Comparison of ENCODE assay signal across 8 cellular contexts in genomic region chr18:6521804-6522418, GRCh38.
DNase-seq lines count a peak whose midpoint lies in the region; ATAC-seq, FAIRE-seq and TF ChIP-seq lines count a peak whose summit lies in the region.

No MANE protein-coding gene starts in this region.

- no peak overlapping the region for H3K4me2 ChIP-seq in A549

- no peaks in the 10 kb centered on the region for H3K9me3 ChIP-seq in A549

- POLR2A ChIA-PET in A549 (lab: Yijun Ruan, JAX): no interaction called here

- H3K4me1 ChIP-seq in A549: no peaks in the 10 kb centered on the region

- ATAC-seq in A549: no peak
- ATAC-seq in HG03039 (IDR thresholded peaks at IDR 0.05; ENCODE audit: unreplicated experiment): peak; percentile 64
- no peak for ATAC-seq in stimulated activated naive CD8-positive, alpha-beta T cell treated with anti-CD3 and anti-CD28 coated beads, Interleukin-15, Interleukin-2, amounts not matched to agents 100 U/mL and 50 U/mL, for 24 hours
- ATAC-seq in HG02884 (IDR thresholded peaks at IDR 0.05; ENCODE audit: unreplicated experiment): no peak

- DNase-seq in A549 (ENCODE audit: low read depth in 1 of 2, low spot score in 1 of 2): peak in 1 of 2 experiments; percentile 17
- DNase-seq in Daoy (ENCODE audit: low read depth): peak; percentile 24
- DNase-seq in RKO (ENCODE audit: low spot score): peak; percentile 20
- DNase-seq in fibroblast of pulmonary artery (ENCODE audit: low read depth): peak; percentile 66
- peak; percentile 25 for DNase-seq in stimulated activated naive CD8-positive, alpha-beta T cell treated with anti-CD3 and anti-CD28 coated beads, Interleukin-15, Interleukin-2, amounts not matched to agents 100 U/mL and 50 U/mL, for 24 hours
- no peak for DNase-seq in inferior parietal cortex (ENCODE audit: extremely low spot score)

- no peak overlapping the region for H3K27ac ChIP-seq in A549

- 0% methylated on average over 1 of the region's 1 CpG for WGBS in A549 (ENCODE audit: missing lambda C conversion rate)

- peak; percentile 19; the same call in 1 of the 3 replicates for TF ChIP-seq CTCF in A549 (IDR thresholded peaks at IDR 0.05)
- TF ChIP-seq CTCF in fibroblast of pulmonary artery (IDR thresholded peaks at IDR 0.05; ENCODE audit: low read length, missing control alignments): peak; percentile 88

- CTCF ChIA-PET in A549 (lab: Yijun Ruan, JAX): interaction anchor here (1.2 to 1.7 kb wide), 2 partner anchors 20 to 643 kb away, joined by 3 to 12 read pairs; no protein-coding TSS in a partner anchor

- peak; percentile 25 to 48; a peak in 2 of 5 replicates for TF ChIP-seq RAD21 in A549 (conservative IDR thresholded peaks at IDR 0.05 in 1 of 2, IDR thresholded peaks at IDR 0.05 in 1 of 2)

- FAIRE-seq in A549 (lab: Jason Lieb, UNC): no peak

- TF ChIP-seq EP300 in A549 (IDR thresholded peaks at IDR 0.05): no peak

- H3K4me3 ChIP-seq in A549 (no peak overlapping the region), fibroblast of pulmonary artery (replicated peaks; ENCODE audit: low read depth, low read length) (no peak overlapping the region)

- TF ChIP-seq POLR2A in A549 (IDR thresholded peaks at IDR 0.05; ENCODE audit: low read length): no peak

TF ChIP-seq in A549, 52 proteins besides CTCF, POLR2A, EP300 and RAD21:
- TF ChIP-seq POLR2AphosphoS2 (conservative IDR thresholded peaks at IDR 0.05; ENCODE audit: low read length): no peak
- no peak for TF ChIP-seq HOXB13 (CRISPR knock-in tag; IDR thresholded peaks at IDR 0.05; ENCODE audit: low read depth)
- no peak for TF ChIP-seq ELK1 (IDR thresholded peaks at IDR 0.05; ENCODE audit: low read depth, low read length)
- TF ChIP-seq HMGXB4 (CRISPR knock-in tag; IDR thresholded peaks at IDR 0.05; ENCODE audit: borderline replicate concordance): no peak
- TF ChIP-seq CHD2 (IDR thresholded peaks at IDR 0.05; ENCODE audit: low read length, partially characterized antibody): no peak
- no peak for TF ChIP-seq USF2 (IDR thresholded peaks at IDR 0.05)
- TF ChIP-seq HEYL (CRISPR knock-in tag; IDR thresholded peaks at IDR 0.05): no peak
- no peak for TF ChIP-seq FOSL2 (IDR thresholded peaks at IDR 0.05)
- no peak for TF ChIP-seq FOSL2 (CRISPR knock-in tag; IDR thresholded peaks at IDR 0.05)
- TF ChIP-seq HOXA7 (CRISPR knock-in tag; IDR thresholded peaks at IDR 0.05): no peak
- no peak for TF ChIP-seq ZNF302 (CRISPR knock-in tag; IDR thresholded peaks at IDR 0.05)
- TF ChIP-seq NR3C1 (IDR thresholded peaks at IDR 0.05): no peak
